In genomic region chr1:63901094-63901493, GRCh38 we compare ENCODE assay signal across 28 cellular contexts.
"Had no signal": no experiment of that assay in that cellular context is flagged by ENCODE, and none has a peak within 500 bp of the region (broad histone marks: within the 10 kb centered on the region; RNA-seq: fewer than 3 reads in every experiment).

No MANE protein-coding gene starts in this region.

- H3K27me3 ChIP-seq: esophagus squamous epithelium, neutrophil, suprapubic skin, tibial nerve had no signal

- H3K27ac Mint-ChIP-seq: activated CD4-positive, alpha-beta memory T cell treated with anti-CD3 and anti-CD28 coated beads for 36 hours; activated naive CD4-positive, alpha-beta T cell treated with anti-CD3 and anti-CD28 coated beads, Interleukin-2, amount 10 ng/mL, durations not matched to agents 7 days and 5 days; activated naive CD8-positive, alpha-beta T cell treated with anti-CD3 and anti-CD28 coated beads, Interleukin-2, amount 10 ng/mL, durations not matched to agents 7 days and 5 days; activated T-cell treated with anti-CD3 and anti-CD28 coated beads, Interleukin-2, amount 50 U/mL, for 24 hours; mesothelial cell of epicardium; naive B cell; nephron progenitor cell; stimulated activated naive B cell treated with anti-CD40 and anti-IgM and Interleukin-4, amounts not matched to agents 10 μg/mL and 1 μg/mL and 100 μg/mL, for 72 hours had no signal

- H3K4me1 Mint-ChIP-seq: activated naive CD4-positive, alpha-beta T cell treated with anti-CD3 and anti-CD28 coated beads, Interleukin-2, amount 10 ng/mL, durations not matched to agents 7 days and 5 days; activated naive CD8-positive, alpha-beta T cell treated with anti-CD3 and anti-CD28 coated beads, Interleukin-2, amount 10 ng/mL, durations not matched to agents 7 days and 5 days had no signal

- H3K4me3 ChIP-seq: esophagus squamous epithelium, psoas muscle, suprapubic skin, tibial nerve had no signal

- H3K36me3 Mint-ChIP-seq: activated naive CD4-positive, alpha-beta T cell treated with anti-CD3 and anti-CD28 coated beads, Interleukin-2, amount 10 ng/mL, durations not matched to agents 7 days and 5 days; activated naive CD8-positive, alpha-beta T cell treated with anti-CD3 and anti-CD28 coated beads, Interleukin-2, amount 10 ng/mL, durations not matched to agents 7 days and 5 days had no signal

- H3K9me3 Mint-ChIP-seq: activated CD4-positive, alpha-beta memory T cell treated with anti-CD3 and anti-CD28 coated beads for 36 hours; activated naive CD4-positive, alpha-beta T cell treated with anti-CD3 and anti-CD28 coated beads, Interleukin-2, amount 10 ng/mL, durations not matched to agents 7 days and 5 days; activated naive CD8-positive, alpha-beta T cell treated with anti-CD3 and anti-CD28 coated beads, Interleukin-2, amount 10 ng/mL, durations not matched to agents 7 days and 5 days; activated T-cell treated with anti-CD3 and anti-CD28 coated beads, Interleukin-2, amount 50 U/mL, for 24 hours; mesothelial cell of epicardium; nephron progenitor cell; stimulated activated naive B cell treated with anti-CD40 and anti-IgM and Interleukin-4, amounts not matched to agents 10 μg/mL and 1 μg/mL and 100 μg/mL, for 72 hours had no signal

- H3K27ac ChIP-seq: epithelial cell of prostate, neutrophil, psoas muscle, suprapubic skin, tibial nerve, VCaP had no signal

- ATAC-seq: activated CD4-positive, CD25-positive, alpha-beta regulatory T cell treated with anti-CD3 and anti-CD28 coated beads, Interleukin-2, amount 50 U/mL, for 24 hours; left cardiac atrium; psoas muscle; stimulated activated naive B cell treated with anti-CD40 and anti-IgM and Interleukin-4, amounts not matched to agents 10 μg/mL and 1 μg/mL and 100 μg/mL, for 72 hours had no signal

- H3K4me3 Mint-ChIP-seq: activated CD4-positive, alpha-beta memory T cell treated with anti-CD3 and anti-CD28 coated beads for 36 hours; activated naive CD4-positive, alpha-beta T cell treated with anti-CD3 and anti-CD28 coated beads, Interleukin-2, amount 10 ng/mL, durations not matched to agents 7 days and 5 days; activated naive CD8-positive, alpha-beta T cell treated with anti-CD3 and anti-CD28 coated beads, Interleukin-2, amount 10 ng/mL, durations not matched to agents 7 days and 5 days; activated T-cell treated with anti-CD3 and anti-CD28 coated beads, Interleukin-2, amount 50 U/mL, for 24 hours; mesothelial cell of epicardium; naive B cell; nephron progenitor cell; stimulated activated naive B cell treated with anti-CD40 and anti-IgM and Interleukin-4, amounts not matched to agents 10 μg/mL and 1 μg/mL and 100 μg/mL, for 72 hours had no signal

- FAIRE-seq: astrocyte, endometrium, frontal cortex had no signal

- H3K9me3 ChIP-seq: esophagus squamous epithelium, neutrophil, psoas muscle, tibial nerve had no signal

- DNase-seq: activated CD4-positive, alpha-beta memory T cell treated with anti-CD3 and anti-CD28 coated beads for 36 hours; activated CD4-positive, alpha-beta T cell treated with anti-CD3 and anti-CD28 coated beads for 48 hours; activated CD8-positive, alpha-beta memory T cell treated with anti-CD3 and anti-CD28 coated beads, Interleukin-2, amount 50 U/mL, for 4 hours; activated gamma-delta T cell; activated naive CD4-positive, alpha-beta T cell treated with anti-CD3 and anti-CD28 coated beads, Interleukin-2, amount 10 ng/mL, durations not matched to agents 7 days and 5 days; activated naive CD8-positive, alpha-beta T cell treated with anti-CD3 and anti-CD28 coated beads, Interleukin-2, amount 10 ng/mL, durations not matched to agents 7 days and 5 days; activated T-cell treated with anti-CD3 and anti-CD28 coated beads, Interleukin-2, amount 50 U/mL, for 24 hours; caudate nucleus; effector CD4-positive, alpha-beta T cell; esophagus squamous epithelium; left cardiac atrium; mammary epithelial cell; naive B cell; nephron progenitor cell; psoas muscle; stimulated activated CD4-positive, alpha-beta T cell treated with anti-CD3 and anti-CD28 coated beads, Interleukin-15, amount 100 ng/mL, for 24 hours; stimulated activated CD4-positive, alpha-beta T cell treated with anti-CD3 and anti-CD28 coated beads, Interleukin-2, amount 100 ng/mL, for 24 hours; stimulated activated naive B cell treated with anti-CD40 and anti-IgM and Interleukin-4, amounts not matched to agents 10 μg/mL and 1 μg/mL and 100 μg/mL, for 72 hours had no signal

- H3K36me3 ChIP-seq: esophagus squamous epithelium, neutrophil, suprapubic skin, tibial nerve had no signal
